Comparison of ENCODE assay signal across 14 cellular contexts in the genomic region with DNA sequence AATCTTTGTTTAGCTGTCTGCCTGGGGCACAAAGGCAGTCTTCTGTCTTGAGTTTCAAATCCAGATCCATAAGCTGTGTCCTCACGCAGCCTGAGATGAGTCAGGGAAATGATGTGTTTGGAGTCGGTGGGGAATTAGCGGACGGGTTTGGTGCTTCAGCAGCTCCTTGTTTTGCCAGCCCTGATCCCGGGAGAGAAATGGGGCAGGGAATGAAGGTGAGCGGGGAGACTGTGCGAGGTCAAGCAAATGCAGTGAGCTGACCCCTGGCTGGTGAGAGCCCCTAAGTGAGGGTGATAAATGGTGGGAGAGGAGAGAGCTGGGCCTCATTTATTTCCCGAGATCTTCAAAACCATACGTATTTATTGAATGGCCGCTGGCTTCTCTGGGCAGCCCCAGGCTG.
"Had no signal": no experiment of that assay in that cellular context is flagged by ENCODE, and none has a peak within 500 bp of the region (broad histone marks: within the 10 kb centered on the region; RNA-seq: fewer than 3 reads in every experiment).

No MANE protein-coding gene starts in this region.

- H3K27me3 Mint-ChIP-seq: activated CD8-positive, alpha-beta memory T cell treated with anti-CD3 and anti-CD28 coated beads, Interleukin-2, amount 10 ng/mL, durations not matched to agents 7 days and 5 days; activated naive CD8-positive, alpha-beta T cell treated with anti-CD3 and anti-CD28 coated beads for 36 hours had no signal

- H3K9me3 ChIP-seq: heart right ventricle, left lung, pancreas, stomach, thoracic aorta had no signal

- H3K9me3 Mint-ChIP-seq: activated naive CD8-positive, alpha-beta T cell treated with anti-CD3 and anti-CD28 coated beads for 36 hours; activated T-cell treated with anti-CD3 and anti-CD28 coated beads, Interleukin-2, amount 50 U/mL, for 4 hours; T-helper 1 cell treated with Interleukin-12 subunit alpha and Interleukin-12 subunit beta and Interleukin-4 antibody, amounts not matched to agents 30 μg/mL and 1 μg/mL, for 36 hours had no signal

- H3K4me3 ChIP-seq: cardiac muscle cell, heart right ventricle, left lung, pancreas, skin epidermis, stomach, thoracic aorta had no signal

- H3K27ac ChIP-seq: cardiac muscle cell, thoracic aorta had no signal

- H3K27ac Mint-ChIP-seq: activated CD8-positive, alpha-beta memory T cell treated with anti-CD3 and anti-CD28 coated beads, Interleukin-2, amount 10 ng/mL, durations not matched to agents 7 days and 5 days; activated naive CD8-positive, alpha-beta T cell treated with anti-CD3 and anti-CD28 coated beads for 36 hours; T-helper 1 cell treated with Interleukin-12 subunit alpha and Interleukin-12 subunit beta and Interleukin-4 antibody, amounts not matched to agents 30 μg/mL and 1 μg/mL, for 36 hours had no signal

- H3K4me3 Mint-ChIP-seq: activated CD8-positive, alpha-beta memory T cell treated with anti-CD3 and anti-CD28 coated beads, Interleukin-2, amount 10 ng/mL, durations not matched to agents 7 days and 5 days; activated naive CD8-positive, alpha-beta T cell treated with anti-CD3 and anti-CD28 coated beads for 36 hours; activated T-cell treated with anti-CD3 and anti-CD28 coated beads, Interleukin-2, amount 50 U/mL, for 4 hours; T-helper 1 cell treated with Interleukin-12 subunit alpha and Interleukin-12 subunit beta and Interleukin-4 antibody, amounts not matched to agents 30 μg/mL and 1 μg/mL, for 36 hours had no signal

- H3K27me3 ChIP-seq: cardiac muscle cell, heart right ventricle, left lung, pancreas, stomach had no signal

- H3K36me3 ChIP-seq: cardiac muscle cell, heart right ventricle, left lung, pancreas, stomach, thoracic aorta had no signal

- DNase-seq: activated CD8-positive, alpha-beta memory T cell treated with anti-CD3 and anti-CD28 coated beads, Interleukin-2, amount 10 ng/mL, durations not matched to agents 7 days and 5 days; activated gamma-delta T cell; activated naive CD8-positive, alpha-beta T cell treated with anti-CD3 and anti-CD28 coated beads for 36 hours; activated T-cell treated with anti-CD3 and anti-CD28 coated beads, Interleukin-2, amount 50 U/mL, for 4 hours; effector CD4-positive, alpha-beta T cell; heart right ventricle; left lung; mesenchymal stem cell; stomach had no signal
